11 cellular contexts compared by ENCODE assay signal in the genomic region with DNA sequence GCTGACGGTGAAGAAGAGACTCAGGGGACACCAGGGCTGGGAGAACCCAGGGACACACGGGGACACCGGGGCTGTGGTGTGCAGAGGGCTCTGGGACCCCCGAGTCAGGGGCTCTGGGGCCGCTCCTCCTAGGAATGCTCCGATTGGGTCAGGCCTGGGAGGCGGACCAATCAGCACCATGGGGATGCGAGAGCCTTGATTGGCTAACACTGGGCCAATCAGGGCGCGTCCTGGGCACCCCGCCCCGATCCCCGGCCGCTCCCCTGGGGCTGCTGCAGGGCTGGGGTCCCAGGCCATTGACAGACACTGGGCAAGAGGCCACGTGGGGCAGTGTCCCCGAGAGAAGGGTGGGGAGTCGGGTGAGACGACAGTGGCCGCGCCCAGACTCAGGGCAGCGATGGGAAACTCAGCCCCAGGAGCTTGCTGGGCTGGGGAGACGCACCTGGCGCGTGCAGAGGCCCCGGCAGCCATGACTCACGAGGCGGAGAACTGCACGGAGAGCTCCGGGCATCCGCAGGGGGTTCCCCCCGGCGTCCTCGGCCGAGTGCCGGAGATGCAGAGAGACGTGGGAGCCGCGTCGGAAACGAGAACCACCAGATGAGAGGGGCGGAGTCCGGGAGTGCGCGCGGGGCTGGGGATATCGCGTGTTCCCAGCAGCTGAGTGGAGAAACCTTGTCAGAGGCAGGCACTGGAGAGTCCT. TPM values are rescaled to one million over a fixed set of nuclear protein-coding genes. Genes with fewer than 3 reads are reported as not detected.
A peak's percentile ranks its signal among the peaks of the same experiment; 100 is the strongest.
DNase-seq lines count a peak whose midpoint lies in the region; ATAC-seq, FAIRE-seq and TF ChIP-seq lines count a peak whose summit lies in the region.
"Not testable (repeated sequence)": the region's sequence is repeated elsewhere in the genome, so short reads cannot be mapped to it uniquely, and the experiment has no call there.
"Had no signal": no experiment of that assay in that cellular context is flagged by ENCODE, and none has a peak within 500 bp of the region (broad histone marks: within the 10 kb centered on the region; RNA-seq: fewer than 3 reads in every experiment).

No MANE protein-coding gene starts in this region.

- not testable (repeated sequence) for H3K4me3 Mint-ChIP-seq in activated T-cell treated with anti-CD3 and anti-CD28 coated beads, Interleukin-2, amount 50 U/mL, for 4 hours

- not testable (repeated sequence) for H3K9me2 ChIP-seq in HCT116 (ENCODE audit: insufficient read depth)

- CTCF ChIA-PET in HCT116 (lab: Charles Lee); K562 (lab: Yijun Ruan, JAX; ENCODE audit: low intra/inter-chr PET ratio): not testable (repeated sequence)

- H3K79me2 ChIP-seq in HCT116 (ENCODE audit: insufficient read depth, low read length); K562 (ENCODE audit: control insufficient read depth, insufficient read depth, low read length): not testable (repeated sequence)

- H3K9ac ChIP-seq in HCT116 (ENCODE audit: low read length); K562 (ENCODE audit: insufficient read depth in 1 of 2, low read depth in 2 of 2, low read length in 2 of 2): not testable (repeated sequence)

- H3K4me3 ChIP-seq in HCT116 (replicated peaks in 1 of 2; ENCODE audit: low read depth in 1 of 2, low read length in 2 of 2); K562; heart left ventricle: not testable (repeated sequence)

- TF ChIP-seq RAD21 in HCT116 (IDR thresholded peaks at IDR 0.05; ENCODE audit: low read depth); K562 (CRISPR knock-in tag; conservative IDR thresholded peaks at IDR 0.05 in 1 of 2, IDR thresholded peaks at IDR 0.05 in 1 of 2): not testable (repeated sequence)

- not testable (repeated sequence) for H3K36me3 Mint-ChIP-seq in activated T-cell treated with anti-CD3 and anti-CD28 coated beads, Interleukin-2, amount 50 U/mL, for 4 hours (ENCODE audit: insufficient read depth)

- not testable (repeated sequence) for H2AFZ ChIP-seq in HCT116 (ENCODE audit: low read depth, low read length, poor library complexity, severe bottlenecking); K562 (ENCODE audit: low read depth, low read length)

- intact Hi-C loops in HCT116 (cut with micrococcal nuclease); K562 (cut with micrococcal nuclease); heart left ventricle (cut with DNase I): not testable (repeated sequence)

- not testable (repeated sequence) for H3K36me3 ChIP-seq in HCT116 (ENCODE audit: control insufficient read depth in 1 of 2, insufficient read depth in 2 of 2, low read length in 2 of 2); K562 (ENCODE audit: control insufficient read depth, insufficient read depth, low read length); heart left ventricle

- in situ Hi-C loops in K562 (cut with MboI) = not testable (repeated sequence)

- no CpG with 5 or more reads among the region's 47 CpGs for WGBS in K562 (ENCODE audit: insufficient coverage, low coverage, missing lambda C conversion rate)
- no CpG with 5 or more reads among the region's 47 CpGs for WGBS in heart left ventricle, 4 donors

- not testable (repeated sequence) for TF ChIP-seq POLR2A in HCT116 (IDR thresholded peaks at IDR 0.05; ENCODE audit: borderline replicate concordance, extremely low read depth, insufficient read depth, insufficient read length); K562 (conservative IDR thresholded peaks at IDR 0.05); heart left ventricle (IDR thresholded peaks at IDR 0.05)

- not testable (repeated sequence) for H3K4me1 Mint-ChIP-seq in activated T-cell treated with anti-CD3 and anti-CD28 coated beads, Interleukin-2, amount 50 U/mL, for 4 hours (ENCODE audit: low read depth)

- not testable (repeated sequence) for TF ChIP-seq EP300 in K562 (IDR thresholded peaks at IDR 0.05; ENCODE audit: low read length)

- H3K9me3 Mint-ChIP-seq in activated T-cell treated with anti-CD3 and anti-CD28 coated beads, Interleukin-2, amount 50 U/mL, for 4 hours = not testable (repeated sequence)

- H3K9me3 ChIP-seq in HCT116 (ENCODE audit: control insufficient read depth in 1 of 2, insufficient read depth in 1 of 2, low read depth in 1 of 2, low read length in 2 of 2); K562 (replicated peaks; ENCODE audit: control insufficient read depth, insufficient read depth, low read depth, low read length); heart left ventricle: not testable (repeated sequence)

- POLR2A ChIA-PET in HCT116 (lab: Charles Lee); K562 (lab: Yijun Ruan, JAX): not testable (repeated sequence)

- not testable (repeated sequence) for BruUV-seq in HCT116 (replicated peaks; lab: Mats Ljungman, UMichigan); K562 (replicated peaks; lab: Mats Ljungman, UMichigan)

- not testable (repeated sequence) for H3K27me3 ChIP-seq in HCT116 (ENCODE audit: insufficient read depth, low read length); K562 (ENCODE audit: control insufficient read depth in 2 of 2, insufficient read depth in 2 of 2, low read length in 2 of 2); heart left ventricle

- not testable (repeated sequence) for H3K4me2 ChIP-seq in HCT116 (ENCODE audit: low read length); K562 (ENCODE audit: insufficient read depth, low read length)

- H3K27ac ChIP-seq in HCT116 (ENCODE audit: low read depth, low read length); K562 (ENCODE audit: extremely low read depth, low read depth, low read length); heart left ventricle: not testable (repeated sequence)

- RAD21 ChIA-PET in HCT116 (lab: Charles Lee; ENCODE audit: low non-redundant PET in 1 of 2, low total read pairs in 2 of 2, uncharacterized antibody in 2 of 2, unreplicated experiment in 2 of 2) = not testable (repeated sequence)

- H3K4me1 ChIP-seq in HCT116 (ENCODE audit: control insufficient read depth in 1 of 2, insufficient read depth in 2 of 2, low read length in 2 of 2); K562 (replicated peaks in 1 of 2; ENCODE audit: control insufficient read depth in 2 of 2, insufficient read depth in 2 of 2, low read length in 2 of 2); heart left ventricle: not testable (repeated sequence)

- DNase-seq in HCT116 (ENCODE audit: low read depth, low spot score); activated T-cell treated with anti-CD3 and anti-CD28 coated beads, Interleukin-2, amount 50 U/mL, for 4 hours; K562 (ENCODE audit: extremely low read depth in 1 of 4, low spot score in 3 of 4); heart left ventricle; omental fat pad (ENCODE audit: low spot score); urothelium cell line (ENCODE audit: low spot score): not testable (repeated sequence)

- not testable (repeated sequence) for TF ChIP-seq CTCF in HCT116 (IDR thresholded peaks at IDR 0.05 in 2 of 3, conservative IDR thresholded peaks at IDR 0.05 in 1 of 3; ENCODE audit: borderline replicate concordance in 1 of 3, insufficient read depth in 1 of 3, low read depth in 2 of 3, low read length in 2 of 3); K562 (IDR thresholded peaks at IDR 0.05 in 2 of 3, conservative IDR thresholded peaks at IDR 0.05 in 1 of 3; ENCODE audit: insufficient read depth in 2 of 3, low read depth in 1 of 3, low read length in 3 of 3); heart left ventricle (IDR thresholded peaks at IDR 0.05); omental fat pad (IDR thresholded peaks at IDR 0.05)

- H4K20me1 ChIP-seq in HCT116 (ENCODE audit: insufficient read depth); K562 (replicated peaks; ENCODE audit: control insufficient read depth, insufficient read depth, low read length): not testable (repeated sequence)

- ATAC-seq in HCT116 (peak; percentile 83), SK-N-SH treated with all-trans-retinoic acid at 6 μM for 48 hours (peak; percentile 83), K562 (peak; percentile 94), heart left ventricle (peak in 3 of 4 donors; percentile 44 to 73 (median 62)), omental fat pad (ENCODE audit: low FRiP score) (peak; percentile 62)
- ATAC-seq in activated T-cell treated with anti-CD3 and anti-CD28 coated beads, Interleukin-2, amount 50 U/mL, for 4 hours = peak; percentile 46 to 62

- H3K9me1 ChIP-seq in K562 (ENCODE audit: control insufficient read depth, insufficient read depth, low read length) = not testable (repeated sequence)

- not testable (repeated sequence) for H3K27me3 Mint-ChIP-seq in activated T-cell treated with anti-CD3 and anti-CD28 coated beads, Interleukin-2, amount 50 U/mL, for 4 hours (ENCODE audit: low read depth)

- FAIRE-seq in K562 (lab: Jason Lieb, UNC) = not testable (repeated sequence)
- FAIRE-seq in urothelium cell line (lab: Jason Lieb, UNC) = peak; percentile 84

RNA-seq across cellular contexts. Expression of a gene that starts 2.2 kb away (rescaled TPM):
- total RNA-seq in HCT116 (2021; ENCODE audit: unreplicated experiment) (not detected), K562 (2014; rRNA removed) (not detected in 2 replicates), K562 (2014; rRNA removed; fragmentation: Illumina TruSeq; extraction: Trizol) (not detected in 2 replicates), K562 (2015; rRNA removed; fragmentation: Illumina TruSeq; extraction: Trizol) (not detected in 2 replicates), K562 (2021) (0.16 and 0.18 TPM in 2 replicates), heart left ventricle (10 to 100 TPM in 1 of 9 donors, 1 to 10 TPM in 7, not detected in 1; 2.1 to 18.1 (median 2.3) TPM), omental fat pad (100 to 1,000 TPM in 1 of 4 donors, 10 to 100 TPM in 3; 10.1 to 112 (median 42.0) TPM)
- not detected in 2 replicates for polyA plus RNA-seq in HCT116 (2012)
- total RNA-seq in activated T-cell treated with anti-CD3 and anti-CD28 coated beads, Interleukin-2, amount 50 U/mL, for 4 hours = under 1 TPM in 2 of 3 donors, not detected in 1; 0.41 to 0.46 TPM
- total RNA-seq in K562 (2011; cell fraction: chromatin; rRNA removed; ENCODE audit: low replicate concordance) = not detected in 2 replicates
- total RNA-seq in K562 (2011; cell fraction: nucleolus; rRNA removed) = not detected in 2 replicates
- total RNA-seq in K562 (2011; cell fraction: nucleoplasm; rRNA removed) = not detected in 2 replicates
- polyA plus RNA-seq in K562 (2011; rRNA removed) (not detected in 2 replicates), K562 (2014; fragmentation: Illumina TruSeq; extraction: Trizol) (not detected in 2 replicates), K562 (2014; fragmentation: Nextera tagmentation; extraction: Ambion mirVana) (not detected), K562 (2014; rRNA removed) (not detected in 2 replicates), heart left ventricle (1 to 10 TPM; 2.0 to 4.3 TPM)
- polyA plus RNA-seq in K562 (2011; cell fraction: cytosol; rRNA removed) = not detected in 2 replicates
- not detected in 2 replicates for polyA plus RNA-seq in K562 (2011; cell fraction: nucleus; rRNA removed)
- not detected in 2 replicates for polyA plus RNA-seq in K562 (2012)
- polyA minus RNA-seq in K562 (2011; rRNA and poly(A)+ RNA removed) = not detected in 2 replicates
- polyA minus RNA-seq in K562 (2011; cell fraction: cytosol; rRNA and poly(A)+ RNA removed) = not detected in 2 replicates
- polyA minus RNA-seq in K562 (2011; cell fraction: nucleus; rRNA and poly(A)+ RNA removed) = not detected in 2 replicates
- total RNA-seq: CD4-positive, alpha-beta memory T cell; GM23248; H7 had no signal
- polyA plus RNA-seq: AG04450; CD4-positive, alpha-beta memory T cell; GM23248 had no signal

RNA-seq across cellular contexts. Expression of a gene that starts 7.1 kb away (rescaled TPM):
- total RNA-seq in HCT116 (2021; ENCODE audit: unreplicated experiment) = not detected
- polyA plus RNA-seq in HCT116 (2012) = 0.10 and 0.16 TPM in 2 replicates
- not detected for total RNA-seq in activated T-cell treated with anti-CD3 and anti-CD28 coated beads, Interleukin-2, amount 50 U/mL, for 4 hours
- not detected in 2 replicates for total RNA-seq in K562 (2011; cell fraction: chromatin; rRNA removed; ENCODE audit: low replicate concordance)
- not detected in 2 replicates for total RNA-seq in K562 (2011; cell fraction: nucleolus; rRNA removed)
- not detected in 2 replicates for total RNA-seq in K562 (2011; cell fraction: nucleoplasm; rRNA removed)
- not detected in 2 replicates for total RNA-seq in K562 (2014; rRNA removed)
- not detected in 2 replicates for total RNA-seq in K562 (2014; rRNA removed; fragmentation: Illumina TruSeq; extraction: Trizol)
- not detected in 2 replicates for total RNA-seq in K562 (2015; rRNA removed; fragmentation: Illumina TruSeq; extraction: Trizol)
- not detected in 2 replicates for total RNA-seq in K562 (2021)
- polyA plus RNA-seq in K562 (2011; rRNA removed) = not detected in 2 replicates
- polyA plus RNA-seq in K562 (2011; cell fraction: cytosol; rRNA removed) = not detected in 2 replicates
- polyA plus RNA-seq in K562 (2011; cell fraction: nucleus; rRNA removed) = not detected in 2 replicates
- polyA plus RNA-seq in K562 (2012) = not detected in 2 replicates
- not detected in 2 replicates for polyA plus RNA-seq in K562 (2014; fragmentation: Illumina TruSeq; extraction: Trizol)
- polyA plus RNA-seq in K562 (2014; fragmentation: Nextera tagmentation; extraction: Ambion mirVana) = not detected
- not detected in 2 replicates for polyA plus RNA-seq in K562 (2014; rRNA removed)
- polyA minus RNA-seq in K562 (2011; rRNA and poly(A)+ RNA removed) = not detected in 2 replicates
- polyA minus RNA-seq in K562 (2011; cell fraction: cytosol; rRNA and poly(A)+ RNA removed) = not detected in 2 replicates
- polyA minus RNA-seq in K562 (2011; cell fraction: nucleus; rRNA and poly(A)+ RNA removed) = not detected in 2 replicates
- total RNA-seq in heart left ventricle = not detected
- not detected for polyA plus RNA-seq in heart left ventricle
- total RNA-seq in omental fat pad = 1 to 10 TPM in 1 of 4 donors, not detected in 3; 1.3 TPM
- total RNA-seq: CD4-positive, alpha-beta memory T cell; GM23248; H7 had no signal
- polyA plus RNA-seq: AG04450; CD4-positive, alpha-beta memory T cell; GM23248 had no signal

RNA-seq across cellular contexts. Expression of a gene that starts 8.3 kb away (rescaled TPM):
- total RNA-seq in HCT116 (2021; ENCODE audit: unreplicated experiment) (0.25 TPM), K562 (2014; rRNA removed) (not detected in 2 replicates), K562 (2014; rRNA removed; fragmentation: Illumina TruSeq; extraction: Trizol) (not detected in 2 replicates), K562 (2015; rRNA removed; fragmentation: Illumina TruSeq; extraction: Trizol) (not detected in 2 replicates), K562 (2021) (0.31 TPM in 1 of 2 replicates, not detected in the other), heart left ventricle (10 to 100 TPM in 1 of 9 donors, 1 to 10 TPM in 7, not detected in 1; 1.1 to 14.3 (median 3.5) TPM), omental fat pad (10 to 100 TPM; 20.8 to 86.2 (median 31.4) TPM)
- polyA plus RNA-seq in HCT116 (2012) = not detected in 2 replicates
- under 1 TPM in 1 of 3 donors, not detected in 2; 0.35 TPM for total RNA-seq in activated T-cell treated with anti-CD3 and anti-CD28 coated beads, Interleukin-2, amount 50 U/mL, for 4 hours
- total RNA-seq in K562 (2011; cell fraction: chromatin; rRNA removed; ENCODE audit: low replicate concordance) = not detected in 2 replicates
- not detected in 2 replicates for total RNA-seq in K562 (2011; cell fraction: nucleolus; rRNA removed)
- not detected in 2 replicates for total RNA-seq in K562 (2011; cell fraction: nucleoplasm; rRNA removed)
- polyA plus RNA-seq in K562 (2011; rRNA removed) (not detected in 2 replicates), K562 (2014; fragmentation: Illumina TruSeq; extraction: Trizol) (not detected in 2 replicates), K562 (2014; fragmentation: Nextera tagmentation; extraction: Ambion mirVana) (not detected), K562 (2014; rRNA removed) (not detected in 2 replicates), heart left ventricle (1 to 10 TPM; 1.1 to 3.7 TPM)
- polyA plus RNA-seq in K562 (2011; cell fraction: cytosol; rRNA removed) = not detected in 2 replicates
- not detected in 2 replicates for polyA plus RNA-seq in K562 (2011; cell fraction: nucleus; rRNA removed)
- polyA plus RNA-seq in K562 (2012) = 0.10 TPM in 1 of 2 replicates, not detected in the other
- polyA minus RNA-seq in K562 (2011; rRNA and poly(A)+ RNA removed) = not detected in 2 replicates
- polyA minus RNA-seq in K562 (2011; cell fraction: cytosol; rRNA and poly(A)+ RNA removed) = not detected in 2 replicates
- polyA minus RNA-seq in K562 (2011; cell fraction: nucleus; rRNA and poly(A)+ RNA removed) = not detected in 2 replicates
- total RNA-seq: CD4-positive, alpha-beta memory T cell; GM23248; H7 had no signal
- polyA plus RNA-seq: AG04450; CD4-positive, alpha-beta memory T cell; GM23248 had no signal

RNA-seq across cellular contexts. Expression of a gene that starts 23.7 kb away (rescaled TPM):
- total RNA-seq in HCT116 (2021; ENCODE audit: unreplicated experiment) (not detected), K562 (2014; rRNA removed) (not detected in 2 replicates), K562 (2014; rRNA removed; fragmentation: Illumina TruSeq; extraction: Trizol) (not detected in 2 replicates), K562 (2015; rRNA removed; fragmentation: Illumina TruSeq; extraction: Trizol) (not detected in 2 replicates), K562 (2021) (not detected in 2 replicates), heart left ventricle (under 1 TPM in 1 of 9 donors, not detected in 8; 0.38 TPM), omental fat pad (1 to 10 TPM in 1 of 4 donors, not detected in 3; 1.2 TPM)
- polyA plus RNA-seq in HCT116 (2012) = not detected in 2 replicates
- total RNA-seq in activated T-cell treated with anti-CD3 and anti-CD28 coated beads, Interleukin-2, amount 50 U/mL, for 4 hours = under 1 TPM in 1 of 3 donors, not detected in 2; 0.38 TPM
- total RNA-seq in K562 (2011; cell fraction: chromatin; rRNA removed; ENCODE audit: low replicate concordance) = not detected in 2 replicates
- not detected in 2 replicates for total RNA-seq in K562 (2011; cell fraction: nucleolus; rRNA removed)
- total RNA-seq in K562 (2011; cell fraction: nucleoplasm; rRNA removed) = not detected in 2 replicates
- polyA plus RNA-seq in K562 (2011; rRNA removed) (not detected in 2 replicates), K562 (2014; fragmentation: Illumina TruSeq; extraction: Trizol) (not detected in 2 replicates), K562 (2014; fragmentation: Nextera tagmentation; extraction: Ambion mirVana) (not detected), K562 (2014; rRNA removed) (not detected in 2 replicates), heart left ventricle (under 1 TPM in 1 of 2 donors, not detected in 1; 0.17 TPM)
- not detected in 2 replicates for polyA plus RNA-seq in K562 (2011; cell fraction: cytosol; rRNA removed)
- not detected in 2 replicates for polyA plus RNA-seq in K562 (2011; cell fraction: nucleus; rRNA removed)
- 0.07 TPM in 1 of 2 replicates, not detected in the other for polyA plus RNA-seq in K562 (2012)
- not detected in 2 replicates for polyA minus RNA-seq in K562 (2011; rRNA and poly(A)+ RNA removed)
- not detected in 2 replicates for polyA minus RNA-seq in K562 (2011; cell fraction: cytosol; rRNA and poly(A)+ RNA removed)
- not detected in 2 replicates for polyA minus RNA-seq in K562 (2011; cell fraction: nucleus; rRNA and poly(A)+ RNA removed)
- total RNA-seq: CD4-positive, alpha-beta memory T cell; GM23248; H7 had no signal
- polyA plus RNA-seq: AG04450; CD4-positive, alpha-beta memory T cell; GM23248 had no signal
